1 cellular context compared by ENCODE assay signal in genomic region chr14:101076451-101077220, GRCh38.
TF ChIP-seq lines count a peak whose summit lies in the region.

No MANE protein-coding gene starts in this region.

TF ChIP-seq in GM23338, 12 proteins besides CTCF, POLR2A, EP300 and RAD21 (continued from another document):
- no peak for TF ChIP-seq ZNF462 (CRISPR knock-in tag; IDR thresholded peaks at IDR 0.05)
- no peak for TF ChIP-seq CREB1 (CRISPR knock-in tag; IDR thresholded peaks at IDR 0.05; ENCODE audit: low read depth)
- no peak for TF ChIP-seq POLR2AphosphoS5 (IDR thresholded peaks at IDR 0.05; ENCODE audit: low read depth)
- TF ChIP-seq JUNB (IDR thresholded peaks at IDR 0.05; ENCODE audit: unreplicated experiment): no peak
- TF ChIP-seq REST (IDR thresholded peaks at IDR 0.05; ENCODE audit: unreplicated experiment): no peak
- TF ChIP-seq STAT1 (IDR thresholded peaks at IDR 0.05; ENCODE audit: unreplicated experiment): no peak
- no peak for TF ChIP-seq EZH2phosphoT487 (IDR thresholded peaks at IDR 0.05; ENCODE audit: unreplicated experiment)
- no peak for TF ChIP-seq EZH2 (IDR thresholded peaks at IDR 0.05; ENCODE audit: low read depth, unreplicated experiment)
TF ChIP-seq in GM23338: peak in this region for 0.
